ENCODE assay signal across 11 cellular contexts in genomic region chr3:27544372-27544865, GRCh38.
DNase-seq lines count a peak whose midpoint lies in the region; ATAC-seq and TF ChIP-seq lines count a peak whose summit lies in the region.
"Had no signal": no experiment of that assay in that cellular context is flagged by ENCODE, and none has a peak within 500 bp of the region (broad histone marks: within the 10 kb centered on the region; RNA-seq: fewer than 3 reads in every experiment).

No MANE protein-coding gene starts in this region.

- H2BK120ac ChIP-seq in H9 (ENCODE audit: low read depth, low read length, poor library complexity, severe bottlenecking): no peak overlapping the region

- H2AK5ac ChIP-seq in H9 (ENCODE audit: insufficient read length, low read length): no peak overlapping the region

- no peak overlapping the region for H3K56ac ChIP-seq in H9 (ENCODE audit: insufficient read length, low read depth, low read length)

- H3K4me3 ChIP-seq in HCT116 (replicated peaks in 1 of 2; ENCODE audit: low read depth in 1 of 2, low read length in 2 of 2) (no peak overlapping the region), SK-N-MC (no peak overlapping the region), fibroblast of lung (replicated peaks in 1 of 4; ENCODE audit: control extremely low read depth in 1 of 4, insufficient read depth in 1 of 4, low read depth in 3 of 4, low read length in 4 of 4) (no peak overlapping the region), skeletal muscle cell (ENCODE audit: low read depth, low read length) (no peak overlapping the region), MG63 (no peak overlapping the region)
- H3K4me3 ChIP-seq: testis had no signal

- no peak overlapping the region for H4K5ac ChIP-seq in H9 (ENCODE audit: insufficient read length, low read depth, low read length)

- H3K27ac ChIP-seq in HCT116 (ENCODE audit: low read depth, low read length) (no peak overlapping the region), SK-N-MC (peak overlapping the region; percentile 19; the same call in 1 of the 2 replicates), fibroblast of lung (ENCODE audit: insufficient read depth, low read length) (peak overlapping the region; percentile 32), H9 (ENCODE audit: insufficient read length, low read depth, low read length) (no peak overlapping the region)
- H3K27ac ChIP-seq: testis had no signal

- no peak overlapping the region for H2BK15ac ChIP-seq in H9 (ENCODE audit: low read depth, low read length)

- H2AFZ ChIP-seq in HCT116 (ENCODE audit: low read depth, low read length, poor library complexity, severe bottlenecking) (peak overlapping the region; percentile 6), fibroblast of lung (ENCODE audit: low read length) (no peak overlapping the region), H9 (ENCODE audit: low read length) (no peak overlapping the region)

- no peak for TF ChIP-seq POLR2A in HCT116 (IDR thresholded peaks at IDR 0.05; ENCODE audit: borderline replicate concordance, extremely low read depth, insufficient read depth, insufficient read length)

- no peak overlapping the region for H3K9ac ChIP-seq in HCT116 (ENCODE audit: low read length)
- H3K9ac ChIP-seq in SK-N-MC (ENCODE audit: insufficient read length): no peak overlapping the region
- H3K9ac ChIP-seq in fibroblast of lung (ENCODE audit: insufficient read depth, low read length): no peak overlapping the region
- no peak overlapping the region for H3K9ac ChIP-seq in H9 (ENCODE audit: extremely low read depth, insufficient read length, low read length)

- H4K8ac ChIP-seq in H9 (replicated peaks; ENCODE audit: insufficient read length, low read depth, low read length): no peak overlapping the region

- no peak overlapping the region for H3K14ac ChIP-seq in H9 (ENCODE audit: insufficient read depth, low read length)

- WGBS in H9 (ENCODE audit: extremely low coverage, insufficient read length, low lambda C conversion rate): no CpG with 5 or more reads among the region's 3 CpGs

- no peaks in the 10 kb centered on the region; a peak in 1 of 7 replicates for H3K36me3 Mint-ChIP-seq in H9 (ENCODE audit: insufficient read depth in 1 of 3, low read depth in 3 of 3)

- H3K4me3 Mint-ChIP-seq in H9: no peak overlapping the region

- no peak overlapping the region for H3K4ac ChIP-seq in H9 (ENCODE audit: low read depth, low read length)

- no peak overlapping the region for H3T11ph ChIP-seq in H9 (ENCODE audit: low read length)

- H3K27me3 ChIP-seq in HCT116 (ENCODE audit: insufficient read depth, low read length) (no peaks in the 10 kb centered on the region), fibroblast of lung (ENCODE audit: control insufficient read depth, insufficient read depth, low read length) (no peaks in the 10 kb centered on the region), MG63 (no peaks in the 10 kb centered on the region), H9 (ENCODE audit: insufficient read depth, low read length) (no peaks in the 10 kb centered on the region)
- H3K27me3 ChIP-seq: testis had no signal

- POLR2A ChIA-PET in HCT116 (lab: Charles Lee): no interaction called here

- no peak overlapping the region for H3K23ac ChIP-seq in H9 (ENCODE audit: insufficient read length, low read depth, low read length)

- H3K9me2 ChIP-seq in HCT116 (ENCODE audit: insufficient read depth): no peaks in the 10 kb centered on the region

- no peak overlapping the region for H2BK12ac ChIP-seq in H9 (ENCODE audit: insufficient read length, low read depth, low read length)

- no TSS peak for BruUV-seq in HCT116 (replicated peaks; lab: Mats Ljungman, UMichigan)

- no peak overlapping the region for H3K18ac ChIP-seq in H9 (ENCODE audit: insufficient read length, low read depth, low read length)

- ATAC-seq in HCT116: no peak

- RAD21 ChIA-PET in HCT116 (lab: Charles Lee; ENCODE audit: low non-redundant PET in 1 of 2, low total read pairs in 2 of 2, uncharacterized antibody in 2 of 2, unreplicated experiment in 2 of 2): interaction anchor here in 1 of 2 experiments (0.6 kb wide), 1 partner anchor 9 kb away, joined by 6 read pairs; no protein-coding TSS in a partner anchor

- H3K27me3 Mint-ChIP-seq in H9 (ENCODE audit: low read depth): no peaks in the 10 kb centered on the region; the same call in 1 of the 2 replicates

- H2BK20ac ChIP-seq in H9 (ENCODE audit: low read depth, low read length, poor library complexity, severe bottlenecking): no peak overlapping the region

- H3K9me3 Mint-ChIP-seq in H9: peaks cover 0 to under 1% of the 10 kb centered on the region in 2 experiments; a peak in 1 of 5 replicates

- no peak overlapping the region for H2BK5ac ChIP-seq in H9 (ENCODE audit: insufficient read length, low read length)

- H3K4me1 ChIP-seq in HCT116 (ENCODE audit: control insufficient read depth in 1 of 2, insufficient read depth in 2 of 2, low read length in 2 of 2) (peaks cover 0 to 15% of the 10 kb centered on the region in 2 experiments; a peak in 1 of 4 replicates), fibroblast of lung (ENCODE audit: control insufficient read depth, extremely low read depth, insufficient read depth, low read length) (peaks cover 8% of the 10 kb centered on the region), H9 (ENCODE audit: insufficient read depth, low read length) (peaks cover 6% of the 10 kb centered on the region; the same call in 1 of the 2 replicates)

- H3K9me3 ChIP-seq in HCT116 (ENCODE audit: control insufficient read depth in 1 of 2, insufficient read depth in 1 of 2, low read depth in 1 of 2, low read length in 2 of 2) (no peaks in the 10 kb centered on the region), SK-N-MC (ENCODE audit: low read depth, low read length) (no peaks in the 10 kb centered on the region), fibroblast of lung (ENCODE audit: control insufficient read depth, insufficient read depth, low read depth, low read length) (no peaks in the 10 kb centered on the region), MG63 (no peaks in the 10 kb centered on the region), H9 (ENCODE audit: control insufficient read depth, low read depth, low read length) (no peaks in the 10 kb centered on the region)
- H3K9me3 ChIP-seq: testis had no signal

- H4K20me1 ChIP-seq in HCT116 (ENCODE audit: insufficient read depth) (no peaks in the 10 kb centered on the region), fibroblast of lung (ENCODE audit: control insufficient read depth, extremely low read depth, insufficient read depth, low read length) (no peaks in the 10 kb centered on the region), H9 (ENCODE audit: control insufficient read depth, insufficient read depth, insufficient read length) (no peaks in the 10 kb centered on the region)

- peak overlapping the region in 1 of 3 experiments; percentile 20; a peak in 4 of 7 replicates for H3K27ac Mint-ChIP-seq in H9

- H3K36me3 ChIP-seq in HCT116 (ENCODE audit: control insufficient read depth in 1 of 2, insufficient read depth in 2 of 2, low read length in 2 of 2) (no peaks in the 10 kb centered on the region), SK-N-MC (ENCODE audit: insufficient read depth, low read length) (no peaks in the 10 kb centered on the region), fibroblast of lung (ENCODE audit: control insufficient read depth, insufficient read depth, low read length) (no peaks in the 10 kb centered on the region), MG63 (no peaks in the 10 kb centered on the region)

- H3K79me1 ChIP-seq in H9 (ENCODE audit: insufficient read depth, low read depth, low read length, poor library complexity, severe bottlenecking): no peaks in the 10 kb centered on the region

- no peak for TF ChIP-seq CTCF in HCT116 (IDR thresholded peaks at IDR 0.05 in 2 of 3, conservative IDR thresholded peaks at IDR 0.05 in 1 of 3; ENCODE audit: borderline replicate concordance in 1 of 3, insufficient read depth in 1 of 3, low read depth in 2 of 3, low read length in 2 of 3)
- TF ChIP-seq CTCF in fibroblast of lung (conservative IDR thresholded peaks at IDR 0.05 in 1 of 2, IDR thresholded peaks at IDR 0.05 in 1 of 2; ENCODE audit: low read depth in 1 of 2, low read length in 2 of 2): no peak
- TF ChIP-seq CTCF in H9 (conservative IDR thresholded peaks at IDR 0.05): no peak

- H3K4me2 ChIP-seq in HCT116 (ENCODE audit: low read length): no peak overlapping the region
- peak overlapping the region; percentile 54 for H3K4me2 ChIP-seq in fibroblast of lung (ENCODE audit: extremely low read depth, insufficient read depth, low read length)
- H3K4me2 ChIP-seq in H9 (ENCODE audit: insufficient read depth, insufficient read length, low read length): no peak overlapping the region

- peaks cover 29 to 33% of the 10 kb centered on the region in 2 experiments for H3K4me1 Mint-ChIP-seq in H9

- H3K79me2 ChIP-seq in HCT116 (ENCODE audit: insufficient read depth, low read length): no peaks in the 10 kb centered on the region
- no peaks in the 10 kb centered on the region for H3K79me2 ChIP-seq in fibroblast of lung (ENCODE audit: control insufficient read depth, insufficient read depth, low read length)
- no peaks in the 10 kb centered on the region for H3K79me2 ChIP-seq in H9 (ENCODE audit: insufficient read depth, low read length)

- DNase-seq in HCT116 (ENCODE audit: low read depth, low spot score): no peak
- no peak for DNase-seq in SK-N-MC (ENCODE audit: low read depth, low spot score)
- peak; percentile 72 to 77 for DNase-seq in fibroblast of lung (ENCODE audit: low read depth in 2 of 2)
- DNase-seq in skeletal muscle cell (ENCODE audit: low read depth): peak; percentile 84
- DNase-seq in MG63: no peak
- DNase-seq in NCI-H146 treated with DMSO at 0.1 percent for 48 hours (lab: John Stamatoyannopoulos, UW; ENCODE audit: unreplicated experiment): no peak
- no peak for DNase-seq in NCI-H524 (lab: John Stamatoyannopoulos, UW)
- no peak for DNase-seq in H9
- DNase-seq: NCI-H446; stimulated activated CD4-positive, alpha-beta T cell treated with anti-CD3 and anti-CD28 coated beads, Interleukin-15, amount 100 ng/mL, for 24 hours; testis had no signal

- no peaks in the 10 kb centered on the region for H3K23me2 ChIP-seq in H9 (ENCODE audit: insufficient read length, low read depth, low read length, poor library complexity, severe bottlenecking)

- CTCF ChIA-PET in HCT116 (lab: Charles Lee): no interaction called here

- TF ChIP-seq RAD21 in HCT116 (IDR thresholded peaks at IDR 0.05; ENCODE audit: low read depth): no peak

- no peak overlapping the region for H4K91ac ChIP-seq in H9 (ENCODE audit: insufficient read length, low read depth, low read length)

- intact Hi-C loops in HCT116 (cut with micrococcal nuclease): no loop called here

TF ChIP-seq in HCT116, 20 proteins besides CTCF, POLR2A, EP300 and RAD21:
- 0 out of 2 replicates have a peak, but pooled peaks have one; percentile 12 for TF ChIP-seq FOSL1 (IDR thresholded peaks at IDR 0.05; ENCODE audit: low read depth)
- no peak for TF ChIP-seq SP1 (IDR thresholded peaks at IDR 0.05; ENCODE audit: low read depth)
- peak; percentile 77 for TF ChIP-seq CEBPB (IDR thresholded peaks at IDR 0.05; ENCODE audit: low read depth)
TF ChIP-seq in HCT116: peak in this region for 2.

Comparison
In these comparisons a context has a peak if more than half of its experiments do, and no peak if none do; other contexts are left out.
1. DNase-seq: peak in fibroblast of lung (2 of 2) and skeletal muscle cell (single experiment); none in HCT116 (single experiment), SK-N-MC (single experiment), MG63 (single experiment), NCI-H146 treated with DMSO at 0.1 percent for 48 hours (single experiment), NCI-H524 (0 of 2) and H9 (single experiment).
2. H3K27ac ChIP-seq: peak in SK-N-MC (single experiment) and fibroblast of lung (single experiment); none in HCT116 (single experiment) and H9 (single experiment).